25 cellular contexts compared by ENCODE assay signal in the genomic region with DNA sequence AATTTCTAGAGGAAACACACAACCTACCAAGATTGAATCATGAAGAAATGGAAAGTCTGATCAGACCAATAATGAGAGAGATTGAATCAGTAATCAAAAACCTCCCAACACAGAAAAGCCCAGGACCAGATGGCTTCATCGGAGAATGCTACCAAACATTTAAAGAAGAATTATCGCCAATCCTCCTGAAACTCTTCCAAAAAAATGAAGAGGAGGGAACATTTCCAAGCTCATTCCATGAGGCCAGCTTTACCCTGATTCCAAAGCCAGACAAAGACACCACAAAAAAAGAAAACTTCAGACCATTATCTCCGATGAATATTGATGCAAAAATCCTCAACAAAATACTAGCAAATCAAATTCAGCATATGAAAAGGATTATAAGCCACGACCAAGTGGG.
A peak's percentile ranks its signal among the peaks of the same experiment; 100 is the strongest.
DNase-seq lines count a peak whose midpoint lies in the region; FAIRE-seq and TF ChIP-seq lines count a peak whose summit lies in the region.
"Had no signal": no experiment of that assay in that cellular context is flagged by ENCODE, and none has a peak within 500 bp of the region (broad histone marks: within the 10 kb centered on the region; RNA-seq: fewer than 3 reads in every experiment).

No MANE protein-coding gene starts in this region.

- no peak for TF ChIP-seq POLR2A in H54 (IDR thresholded peaks at IDR 0.05; ENCODE audit: low read depth, low read length)

- H3K4me1 Mint-ChIP-seq in brain, result peaks cover 6% of the 10 kb centered on the region
- H3K4me1 Mint-ChIP-seq: CD4-positive, alpha-beta memory T cell had no signal

- TF ChIP-seq CTCF in brain (conservative IDR thresholded peaks at IDR 0.05), result no peak
- no peak for TF ChIP-seq CTCF in fibroblast of mammary gland (conservative IDR thresholded peaks at IDR 0.05; ENCODE audit: control insufficient read depth, insufficient read depth, low read depth, low read length)

- peak overlapping the region in 1 of 5 experiments; percentile 11 for H3K4me3 Mint-ChIP-seq in brain
- H3K4me3 Mint-ChIP-seq: CD4-positive, alpha-beta memory T cell had no signal

- peak; percentile 35 for DNase-seq in GM04504 (ENCODE audit: low read depth)
- peak; percentile 51 for DNase-seq in fibroblast of mammary gland (ENCODE audit: low read depth)
- DNase-seq in stromal cell of bone marrow (ENCODE audit: low read depth), result peak; percentile 6
- DNase-seq in H54 (ENCODE audit: insufficient read length, low spot score), result no peak
- no peak for DNase-seq in stimulated activated naive CD4-positive, alpha-beta T cell treated with Interleukin-2 at 50 U/mL for 16 hours (lab: John Stamatoyannopoulos, UW)
- DNase-seq in central memory CD4-positive, alpha-beta T cell, result no peak
- DNase-seq: C1 segment of cervical spinal cord; CD4-positive, alpha-beta memory T cell; COR-L47; GDM1; H7; KBM-7; MG63; NCI-H1105 treated with DMSO at 0.1 percent for 48 hours; NCI-H146; NCI-H1930; NCI-H2107; NCI-H526; PC-9; Right ventricle myocardium superior had no signal

- H3K27me3 Mint-ChIP-seq in brain, result peaks cover 4% of the 10 kb centered on the region

- peaks cover 12 to 33% (median 26%) of the 10 kb centered on the region in 5 experiments for H3K9me3 Mint-ChIP-seq in brain

- H3K4me3 ChIP-seq in fibroblast of mammary gland (ENCODE audit: control insufficient read depth, low read depth, low read length), result no peak overlapping the region
- H3K4me3 ChIP-seq: A549, MG63, PC-9, SJSA1 had no signal

- FAIRE-seq in H54 (lab: Jason Lieb, UNC), result no peak
- FAIRE-seq: A549, GM12891, HTR-8/SVneo had no signal

- H3K36me3 Mint-ChIP-seq in brain, result peaks cover 95% of the 10 kb centered on the region

- peak overlapping the region in 4 of 5 experiments; percentile 32 to 67 (median 42) for H3K27ac Mint-ChIP-seq in brain
- H3K27ac Mint-ChIP-seq: CD4-positive, alpha-beta memory T cell had no signal

Comparison
In these comparisons a context has a peak if more than half of its experiments do, and no peak if none do; other contexts are left out.
1. DNase-seq: peak in GM04504 (single experiment), fibroblast of mammary gland (single experiment) and stromal cell of bone marrow (single experiment); none in H54 (single experiment), stimulated activated naive CD4-positive, alpha-beta T cell treated with Interleukin-2 at 50 U/mL for 16 hours (single experiment) and central memory CD4-positive, alpha-beta T cell (single experiment).